9 cellular contexts compared by ENCODE assay signal in genomic region chr12:51424094-51424661, GRCh38. TPM values are rescaled to one million over a fixed set of nuclear protein-coding genes. Genes with fewer than 3 reads are reported as not detected.
DNase-seq lines count a peak whose midpoint lies in the region; ATAC-seq and TF ChIP-seq lines count a peak whose summit lies in the region.
"Had no signal": no experiment of that assay in that cellular context is flagged by ENCODE, and none has a peak within 500 bp of the region (broad histone marks: within the 10 kb centered on the region; RNA-seq: fewer than 3 reads in every experiment).

No MANE protein-coding gene starts in this region.

- H3K27ac ChIP-seq in CD8-positive, alpha-beta T cell (ENCODE audit: low read depth, low read length): no peak overlapping the region
- peak overlapping the region; percentile 86 for H3K27ac ChIP-seq in parathyroid adenoma
- H3K27ac ChIP-seq: foreskin keratinocyte had no signal

- POLR2A ChIA-PET in CD8-positive, alpha-beta T cell (lab: Charles Lee): no interaction called here

- H3K36me3 Mint-ChIP-seq in CD8-positive, alpha-beta T cell: no peaks in the 10 kb centered on the region
- H3K36me3 Mint-ChIP-seq in effector memory CD8-positive, alpha-beta T cell (ENCODE audit: insufficient read depth): peaks cover 9% of the 10 kb centered on the region

- H3K36me3 ChIP-seq in CD8-positive, alpha-beta T cell (ENCODE audit: insufficient read depth, low read length): no peaks in the 10 kb centered on the region
- H3K36me3 ChIP-seq in parathyroid adenoma (ENCODE audit: control insufficient read depth, insufficient read depth, low read length): no peaks in the 10 kb centered on the region

- no peaks in the 10 kb centered on the region for H3K27me3 ChIP-seq in CD8-positive, alpha-beta T cell (ENCODE audit: insufficient read depth, low read length)
- no peaks in the 10 kb centered on the region for H3K27me3 ChIP-seq in parathyroid adenoma (ENCODE audit: control insufficient read depth, insufficient read depth, low read length)

- peak overlapping the region; percentile 68 for H3K4me3 ChIP-seq in CD8-positive, alpha-beta T cell (ENCODE audit: low read depth, low read length)
- peak overlapping the region; percentile 61 for H3K4me3 ChIP-seq in parathyroid adenoma (ENCODE audit: low read depth, low read length)

- no peaks in the 10 kb centered on the region for H3K9me3 Mint-ChIP-seq in CD8-positive, alpha-beta T cell
- H3K9me3 Mint-ChIP-seq in effector memory CD8-positive, alpha-beta T cell: no peaks in the 10 kb centered on the region

- no peak overlapping the region for H3K27ac Mint-ChIP-seq in CD8-positive, alpha-beta T cell
- peak overlapping the region in 1 of 2 donors; percentile 81 for H3K27ac Mint-ChIP-seq in effector memory CD8-positive, alpha-beta T cell

- H3K4me1 ChIP-seq in CD8-positive, alpha-beta T cell (ENCODE audit: insufficient read depth, low read length): peaks cover 5% of the 10 kb centered on the region
- H3K4me1 ChIP-seq in parathyroid adenoma: peaks cover 3% of the 10 kb centered on the region

- peaks cover 19% of the 10 kb centered on the region for H3K4me1 Mint-ChIP-seq in CD8-positive, alpha-beta T cell (ENCODE audit: low read depth)
- peaks cover 10 to 12% of the 10 kb centered on the region in 2 donors for H3K4me1 Mint-ChIP-seq in effector memory CD8-positive, alpha-beta T cell (ENCODE audit: low read depth in 2 of 2)

- no peak for TF ChIP-seq CTCF in CD8-positive, alpha-beta T cell (IDR thresholded peaks at IDR 0.05)
- no peak for TF ChIP-seq CTCF in parathyroid adenoma (IDR thresholded peaks at IDR 0.05)

- no peak overlapping the region for H3K9ac ChIP-seq in parathyroid adenoma

- H3K4me2 ChIP-seq in parathyroid adenoma (ENCODE audit: low read length): peak overlapping the region; percentile 85

- DNase-seq in CD8-positive, alpha-beta T cell: no peak
- DNase-seq in NCI-H82 (lab: John Stamatoyannopoulos, UW): peak; percentile 76
- no peak for DNase-seq in effector memory CD8-positive, alpha-beta T cell
- DNase-seq in NOMO-1 (lab: John Stamatoyannopoulos, UW; ENCODE audit: unreplicated experiment in 2 of 2): no peak
- no peak for DNase-seq in posterior vena cava (ENCODE audit: low spot score)
- DNase-seq in erythroblast (lab: John Stamatoyannopoulos, UW): no peak

- H3K27me3 Mint-ChIP-seq in CD8-positive, alpha-beta T cell (ENCODE audit: low read depth): no peaks in the 10 kb centered on the region
- no peaks in the 10 kb centered on the region for H3K27me3 Mint-ChIP-seq in effector memory CD8-positive, alpha-beta T cell

- no peaks in the 10 kb centered on the region for H3K79me2 ChIP-seq in parathyroid adenoma

- TF ChIP-seq POLR2A in erythroblast (IDR thresholded peaks at IDR 0.05; ENCODE audit: low read length): no peak

- H3K4me3 Mint-ChIP-seq in CD8-positive, alpha-beta T cell: peak overlapping the region; percentile 75
- H3K4me3 Mint-ChIP-seq in effector memory CD8-positive, alpha-beta T cell: peak overlapping the region; percentile 74 to 87

- ATAC-seq in CD8-positive, alpha-beta T cell: no peak
- ATAC-seq in effector memory CD8-positive, alpha-beta T cell (replicated peaks): no peak
- ATAC-seq in HG03175 (IDR thresholded peaks at IDR 0.05; ENCODE audit: unreplicated experiment): no peak

- H3K9me3 ChIP-seq in CD8-positive, alpha-beta T cell (ENCODE audit: low read length): no peaks in the 10 kb centered on the region
- no peaks in the 10 kb centered on the region for H3K9me3 ChIP-seq in parathyroid adenoma (ENCODE audit: control insufficient read depth, low read length)

- intact Hi-C loops in CD8-positive, alpha-beta T cell (cut with DNase I, micrococcal nuclease): loop anchor here (2.0 to 5.0 kb wide), 3 partner anchors 253 to 401 kb away; no protein-coding TSS in a partner anchor
- intact Hi-C loops in posterior vena cava (cut with DNase I): loop anchor here in 1 of 2 donors (5.0 kb wide), 1 partner anchor 1488 kb away; no protein-coding TSS in a partner anchor

- CTCF ChIA-PET in CD8-positive, alpha-beta T cell (lab: Charles Lee): interaction anchor here (0.7 to 8.7 kb wide), 4 partner anchors 30 to 113 kb away, joined by 3 to 66 read pairs (median 5); no protein-coding TSS in a partner anchor

- H2AFZ ChIP-seq in parathyroid adenoma: peak overlapping the region; percentile 99

RNA-seq across cellular contexts. Expression of gene SLC4A8, which starts 0.5 kb away (rescaled TPM):
- 1 to 10 TPM; 1.5 to 2.4 TPM for total RNA-seq in CD8-positive, alpha-beta T cell
- total RNA-seq in posterior vena cava: 1 to 10 TPM in 1 of 2 donors, under 1 TPM in 1; 0.79 to 1.4 TPM

RNA-seq across cellular contexts. Expression of gene GALNT6, which starts 33.0 kb away (rescaled TPM):
- total RNA-seq in CD8-positive, alpha-beta T cell: 10 to 100 TPM; 10.8 to 13.4 TPM
- total RNA-seq in posterior vena cava: 1 to 10 TPM; 8.0 to 9.7 TPM
